26 cellular contexts compared by ENCODE assay signal in the genomic region with DNA sequence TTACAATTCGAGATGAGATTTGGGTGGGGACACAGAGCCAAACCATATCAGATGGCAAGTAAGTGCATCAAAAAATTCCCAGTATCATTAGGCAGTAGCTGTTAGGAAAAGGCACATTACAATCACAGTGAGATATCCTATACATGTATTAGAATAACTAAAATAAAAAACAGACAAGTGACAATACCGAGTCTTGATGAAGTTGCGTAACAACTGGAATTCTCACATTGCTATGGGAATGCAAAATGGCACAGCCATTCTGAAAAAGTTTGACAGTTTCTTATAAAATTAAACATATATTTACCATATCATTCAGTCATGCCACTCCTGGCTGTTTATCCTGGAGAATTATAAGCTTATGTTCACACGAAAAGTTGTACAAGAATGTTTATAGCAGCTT.
DNase-seq lines count a peak whose midpoint lies in the region; ATAC-seq, FAIRE-seq and TF ChIP-seq lines count a peak whose summit lies in the region.
"Had no signal": no experiment of that assay in that cellular context is flagged by ENCODE, and none has a peak within 500 bp of the region (broad histone marks: within the 10 kb centered on the region; RNA-seq: fewer than 3 reads in every experiment).

No MANE protein-coding gene starts in this region.

- H3K79me1 ChIP-seq in IMR-90 (ENCODE audit: low read depth in 1 of 2, low read length in 2 of 2): no peaks in the 10 kb centered on the region
- no peaks in the 10 kb centered on the region for H3K79me1 ChIP-seq in H1 (ENCODE audit: low read depth, low read length)

- H3K9me3 Mint-ChIP-seq in activated naive CD4-positive, alpha-beta T cell treated with anti-CD3 and anti-CD28 coated beads, Interleukin-2, amount 50 U/mL, for 72 hours: no peaks in the 10 kb centered on the region

- FAIRE-seq in HepG2 (lab: Jason Lieb, UNC) (no peak), H1 (lab: Jason Lieb, UNC) (no peak)
- FAIRE-seq: GM12878, GM12892, GM18507 had no signal

- CTCF ChIA-PET in HepG2 (lab: Yijun Ruan, JAX; ENCODE audit: low intra/inter-chr PET ratio, low total read pairs) (no interaction called here), IMR-90 (lab: Yijun Ruan, JAX) (interaction anchor here (0.6 kb wide), 2 partner anchors 108 to 301 kb away, joined by 3 to 4 read pairs; no protein-coding TSS in a partner anchor), H1 (lab: Charles Lee; ENCODE audit: partially characterized antibody) (no interaction called here)

- H4K20me1 ChIP-seq in HepG2 (ENCODE audit: insufficient read depth, low read length) (no peaks in the 10 kb centered on the region), IMR-90 (ENCODE audit: insufficient read depth, low read length) (no peaks in the 10 kb centered on the region), H1 (replicated peaks in 1 of 2; ENCODE audit: control insufficient read depth in 1 of 2, insufficient read depth in 2 of 2, low read length in 2 of 2) (no peaks in the 10 kb centered on the region)
- H4K20me1 ChIP-seq: BLaER1 had no signal

- no peaks in the 10 kb centered on the region for H3K27me3 ChIP-seq in HepG2 (ENCODE audit: control insufficient read depth in 1 of 2, insufficient read depth in 2 of 2, low read length in 2 of 2)
- H3K27me3 ChIP-seq in right lobe of liver: no peaks in the 10 kb centered on the region
- no peaks in the 10 kb centered on the region for H3K27me3 ChIP-seq in IMR-90 (ENCODE audit: control insufficient read depth, insufficient read depth, low read length)
- no peaks in the 10 kb centered on the region for H3K27me3 ChIP-seq in H1 (replicated peaks in 1 of 4; ENCODE audit: control insufficient read depth in 3 of 4, extremely low read depth in 1 of 4, insufficient read depth in 3 of 4, low read length in 3 of 4)
- H3K27me3 ChIP-seq: BE2C, BLaER1 had no signal

- H2BK20ac ChIP-seq in IMR-90 (ENCODE audit: low read depth, low read length) (no peak overlapping the region), H1 (ENCODE audit: low read length) (no peak overlapping the region)

- H3K27ac ChIP-seq in HepG2 (ENCODE audit: extremely low read length, insufficient read depth, low read length) (no peak overlapping the region), right lobe of liver (no peak overlapping the region), IMR-90 (ENCODE audit: insufficient read depth, low read length) (no peak overlapping the region), H1 (ENCODE audit: low read depth, low read length) (no peak overlapping the region)
- H3K27ac ChIP-seq: 22Rv1, BLaER1 had no signal

- H2BK120ac ChIP-seq in IMR-90 (ENCODE audit: low read depth, low read length) (no peak overlapping the region), H1 (replicated peaks; ENCODE audit: low read depth, low read length) (no peak overlapping the region)

- TF ChIP-seq CTCF in HepG2 (CRISPR knock-in tag; IDR thresholded peaks at IDR 0.05) (no peak), right lobe of liver (IDR thresholded peaks at IDR 0.05) (no peak), IMR-90 (conservative IDR thresholded peaks at IDR 0.05; ENCODE audit: low read depth, low read length) (no peak), H1 (IDR thresholded peaks at IDR 0.05; ENCODE audit: control extremely low read depth in 1 of 3, insufficient read depth in 1 of 3, low read depth in 1 of 3, low read length in 3 of 3) (no peak)

- 85% methylated on average over 4 of the region's 4 CpGs for WGBS in HepG2 (ENCODE audit: low lambda C conversion rate)
- 91% methylated on average over 4 of the region's 4 CpGs for whole genome bisulfite sequencing in right lobe of liver (ENCODE audit: insufficient coverage, low coverage, low lambda C conversion rate, missing lambda C conversion rate)
- no CpG with 5 or more reads among the region's 4 CpGs for WGBS in IMR-90 (ENCODE audit: extremely low coverage in 2 of 2, insufficient read length in 1 of 2), 2 experiments
- 97% methylated on average over 4 of the region's 4 CpGs; no CpG with 5 or more reads in 1 of the 2 experiments for WGBS in H1 (ENCODE audit: extremely low coverage in 1 of 2, insufficient coverage in 1 of 2, insufficient read length in 1 of 2, insufficient replicate concordance in 2 of 2, low coverage in 1 of 2, low lambda C conversion rate in 2 of 2, missing lambda C conversion rate in 1 of 2), 2 experiments

- DNase-seq in HepG2 (ENCODE audit: low spot score) (no peak), right lobe of liver (no peak), IMR-90 (no peak), H1 (ENCODE audit: low read depth in 1 of 2, low spot score in 2 of 2) (no peak), NCI-H526 (lab: John Stamatoyannopoulos, UW) (no peak)
- DNase-seq in activated naive CD4-positive, alpha-beta T cell treated with anti-CD3 and anti-CD28 coated beads, Interleukin-2, amount 50 U/mL, for 72 hours (ENCODE audit: low spot score in 2 of 2): no peak
- DNase-seq: ACHN; BE2C; C1 segment of cervical spinal cord; CD4-positive, alpha-beta memory T cell; CD4-positive, CD25-positive, alpha-beta regulatory T cell; CD8-positive, alpha-beta memory T cell; COR-L47; DMS 273 treated with DMSO at 0.1 percent for 48 hours; DMS153; DMS53; DMS79; DND-41; EL; GDM1 had no signal

- H3K18ac ChIP-seq in IMR-90 (ENCODE audit: low read depth, low read length): no peak overlapping the region
- H3K18ac ChIP-seq in H1 (ENCODE audit: extremely low read depth, low read length): no peak overlapping the region

- in situ Hi-C loops in HepG2 (cut with HindIII; ENCODE audit: extremely low pct_ligation_motif_present, low pct_unique_long_range_greater_than_20kb): no loop called here
- in situ Hi-C loops in IMR-90 (cut with MboI; ENCODE audit: low sequenced_read_pairs): no loop called here

- H2BK5ac ChIP-seq in IMR-90 (ENCODE audit: low read depth, low read length, poor library complexity, severe bottlenecking): no peak overlapping the region
- no peak overlapping the region for H2BK5ac ChIP-seq in H1 (ENCODE audit: low read depth, low read length)

- H4K91ac ChIP-seq in IMR-90 (ENCODE audit: insufficient read depth, low read depth, low read length) (no peak overlapping the region), H1 (replicated peaks; ENCODE audit: insufficient read length, low read length) (no peak overlapping the region)

- H3K23me2 ChIP-seq in H1 (ENCODE audit: low read depth, low read length): no peaks in the 10 kb centered on the region

- peaks cover 9% of the 10 kb centered on the region for H3K4me1 ChIP-seq in HepG2 (ENCODE audit: insufficient read depth, low read length)
- peaks cover 0 to 4% (median 1%) of the 10 kb centered on the region in 4 donors for H3K4me1 ChIP-seq in right lobe of liver
- no peaks in the 10 kb centered on the region; the same call in 1 of the 2 replicates for H3K4me1 ChIP-seq in IMR-90 (ENCODE audit: control insufficient read depth, insufficient read depth, low read length)
- H3K4me1 ChIP-seq in H1 (replicated peaks in 1 of 4; ENCODE audit: control insufficient read depth in 3 of 4, insufficient read depth in 4 of 4, low read length in 3 of 4): no peaks in the 10 kb centered on the region
- H3K4me1 ChIP-seq: BE2C had no signal

- no peak overlapping the region for H2AK5ac ChIP-seq in IMR-90 (ENCODE audit: low read depth, low read length)
- H2AK5ac ChIP-seq in H1 (ENCODE audit: low read depth, low read length): no peak overlapping the region

- H4K5ac ChIP-seq in IMR-90 (ENCODE audit: low read depth, low read length) (no peak overlapping the region), H1 (ENCODE audit: insufficient read length, low read depth, low read length) (no peak overlapping the region)

- H3K4ac ChIP-seq in IMR-90 (ENCODE audit: low read depth, low read length) (no peak overlapping the region), H1 (replicated peaks; ENCODE audit: insufficient read length, low read depth, low read length) (no peak overlapping the region)

- no peak overlapping the region for H3K23ac ChIP-seq in IMR-90 (ENCODE audit: low read depth, low read length)
- H3K23ac ChIP-seq in H1 (ENCODE audit: insufficient read length): no peak overlapping the region

- intact Hi-C loops in HepG2 (cut with micrococcal nuclease; ENCODE audit: unreplicated experiment) (no loop called here), right lobe of liver (cut with DNase I) (no loop called here), IMR-90 (cut with micrococcal nuclease) (no loop called here)

- H3K9me3 ChIP-seq in HepG2 (ENCODE audit: low read length) (no peaks in the 10 kb centered on the region), right lobe of liver (no peaks in the 10 kb centered on the region), IMR-90 (ENCODE audit: control insufficient read depth, insufficient read depth, low read length) (no peaks in the 10 kb centered on the region), H1 (ENCODE audit: insufficient read depth in 2 of 2, low read depth in 1 of 2, low read length in 1 of 2) (no peaks in the 10 kb centered on the region)
- H3K9me3 ChIP-seq: BE2C had no signal

- no peak overlapping the region for H2BK12ac ChIP-seq in H1 (ENCODE audit: low read depth, low read length)

- ATAC-seq in HepG2: no peak
- no peak for ATAC-seq in right lobe of liver
- no peak for ATAC-seq in IMR-90 (ENCODE audit: low read depth)
- no peak for ATAC-seq in activated naive CD4-positive, alpha-beta T cell treated with anti-CD3 and anti-CD28 coated beads, Interleukin-2, amount 50 U/mL, for 72 hours
- ATAC-seq: GM12878 had no signal

- H3K79me2 ChIP-seq in HepG2 (ENCODE audit: insufficient read depth, low read length): no peaks in the 10 kb centered on the region
- H3K79me2 ChIP-seq in H1 (ENCODE audit: control insufficient read depth in 1 of 2, insufficient read depth in 2 of 2, low read length in 2 of 2): no peaks in the 10 kb centered on the region

- no peak overlapping the region for H2BK15ac ChIP-seq in IMR-90 (ENCODE audit: low read depth, low read length)
- no peak overlapping the region for H2BK15ac ChIP-seq in H1 (ENCODE audit: low read length)

- H3K36me3 ChIP-seq in HepG2 (replicated peaks in 1 of 2; ENCODE audit: control insufficient read depth in 1 of 2, insufficient read depth in 2 of 2, low read length in 2 of 2) (no peaks in the 10 kb centered on the region), right lobe of liver (no peaks in the 10 kb centered on the region), IMR-90 (ENCODE audit: control insufficient read depth, insufficient read depth, low read length) (no peaks in the 10 kb centered on the region), H1 (ENCODE audit: control insufficient read depth in 2 of 4, insufficient read depth in 4 of 4, low read length in 3 of 4) (no peaks in the 10 kb centered on the region)
- H3K36me3 ChIP-seq: BE2C, BLaER1 had no signal

- no peak overlapping the region for H3K4me2 ChIP-seq in HepG2 (ENCODE audit: low read depth, low read length)
- no peak overlapping the region for H3K4me2 ChIP-seq in IMR-90 (ENCODE audit: low read depth, low read length)
- H3K4me2 ChIP-seq in H1 (ENCODE audit: insufficient read depth in 1 of 2, low read depth in 2 of 2, low read length in 2 of 2): no peak overlapping the region
- H3K4me2 ChIP-seq: BLaER1 had no signal

- H3K36me3 Mint-ChIP-seq in activated naive CD4-positive, alpha-beta T cell treated with anti-CD3 and anti-CD28 coated beads, Interleukin-2, amount 50 U/mL, for 72 hours: no peaks in the 10 kb centered on the region
- H3K36me3 Mint-ChIP-seq: CD14-positive monocyte; CD4-positive, alpha-beta memory T cell; CD4-positive, CD25-positive, alpha-beta regulatory T cell; CD8-positive, alpha-beta memory T cell had no signal

- no peak for TF ChIP-seq RAD21 in HepG2 (CRISPR knock-in tag; IDR thresholded peaks at IDR 0.05)
- TF ChIP-seq RAD21 in IMR-90 (IDR thresholded peaks at IDR 0.05; ENCODE audit: low read length): no peak
- no peak for TF ChIP-seq RAD21 in H1 (IDR thresholded peaks at IDR 0.05 in 1 of 2, conservative IDR thresholded peaks at IDR 0.05 in 1 of 2; ENCODE audit: low read depth in 2 of 2, low read length in 2 of 2)

- no peak overlapping the region for H4K8ac ChIP-seq in IMR-90 (ENCODE audit: low read depth in 2 of 2, low read length in 2 of 2)
- no peak overlapping the region for H4K8ac ChIP-seq in H1 (ENCODE audit: extremely low read depth, insufficient read depth, low read length)

- no peak overlapping the region for H3K27ac Mint-ChIP-seq in activated naive CD4-positive, alpha-beta T cell treated with anti-CD3 and anti-CD28 coated beads, Interleukin-2, amount 50 U/mL, for 72 hours
- H3K27ac Mint-ChIP-seq: CD4-positive, alpha-beta memory T cell; CD4-positive, CD25-positive, alpha-beta regulatory T cell; CD8-positive, alpha-beta memory T cell had no signal

- no peaks in the 10 kb centered on the region for H3K9me1 ChIP-seq in IMR-90 (ENCODE audit: insufficient read depth, low read length)

- H3K14ac ChIP-seq in IMR-90 (replicated peaks; ENCODE audit: low read depth, low read length) (no peak overlapping the region), H1 (ENCODE audit: insufficient read length) (no peak overlapping the region)

- dilution Hi-C loops in IMR-90 (cut with HindIII; ENCODE audit: low sequenced_read_pairs, unreplicated experiment): no loop called here

- H2AFZ ChIP-seq in HepG2 (ENCODE audit: low read length) (no peak overlapping the region), IMR-90 (replicated peaks; ENCODE audit: low read length, poor library complexity) (no peak overlapping the region), H1 (ENCODE audit: low read length) (no peak overlapping the region)

- TF ChIP-seq EP300 in HepG2 (IDR thresholded peaks at IDR 0.05; ENCODE audit: low read depth in 2 of 2, low read length in 2 of 2): no peak
- TF ChIP-seq EP300 in HepG2 (CRISPR knock-in tag; IDR thresholded peaks at IDR 0.05; ENCODE audit: borderline replicate concordance): no peak
- TF ChIP-seq EP300 in H1 (IDR thresholded peaks at IDR 0.05; ENCODE audit: borderline replicate concordance in 1 of 2, low read depth in 2 of 2, low read length in 2 of 2): no peak

- H3K4me3 ChIP-seq in HepG2 (replicated peaks in 1 of 3; ENCODE audit: insufficient read depth in 1 of 3, low read depth in 2 of 3, low read length in 3 of 3) (no peak overlapping the region), right lobe of liver (no peak overlapping the region), IMR-90 (ENCODE audit: insufficient read depth, low read depth, low read length) (no peak overlapping the region), H1 (ENCODE audit: extremely low read depth in 1 of 4, insufficient read depth in 2 of 4, low read depth in 3 of 4, low read length in 4 of 4) (no peak overlapping the region)
- H3K4me3 ChIP-seq: BLaER1, GM12878 had no signal

- no peak overlapping the region for H3K9ac ChIP-seq in HepG2 (ENCODE audit: insufficient read depth, low read depth, low read length)
- H3K9ac ChIP-seq in IMR-90 (ENCODE audit: low read depth, low read length): no peak overlapping the region
- H3K9ac ChIP-seq in H1 (replicated peaks in 1 of 4; ENCODE audit: extremely low read depth in 1 of 4, low read depth in 3 of 4, low read length in 3 of 4): no peak overlapping the region
- H3K9ac ChIP-seq: BLaER1 had no signal

- POLR2A ChIA-PET in HepG2 (lab: Yijun Ruan, JAX) (no interaction called here), IMR-90 (lab: Charles Lee; ENCODE audit: unreplicated experiment) (no interaction called here), H1 (lab: Charles Lee; ENCODE audit: partially characterized antibody) (no interaction called here)

- BruUV-seq in HepG2 (replicated peaks; lab: Mats Ljungman, UMichigan) (no TSS peak), IMR-90 (replicated peaks; lab: Mats Ljungman, UMichigan) (no TSS peak)

- H3K56ac ChIP-seq in IMR-90 (ENCODE audit: extremely low read depth, insufficient read depth, low read length): no peak overlapping the region
- no peak overlapping the region for H3K56ac ChIP-seq in H1 (replicated peaks; ENCODE audit: insufficient read length, low read depth, low read length)

- H2AK9ac ChIP-seq in IMR-90 (replicated peaks; ENCODE audit: low read depth, low read length, poor library complexity): no peak overlapping the region

- TF ChIP-seq POLR2A in HepG2 (IDR thresholded peaks at IDR 0.05; ENCODE audit: insufficient read depth in 1 of 2, low read depth in 2 of 2, low read length in 2 of 2) (no peak), right lobe of liver (IDR thresholded peaks at IDR 0.05) (no peak), IMR-90 (IDR thresholded peaks at IDR 0.05; ENCODE audit: low read depth, low read length) (no peak), H1 (IDR thresholded peaks at IDR 0.05; ENCODE audit: control extremely low read depth in 1 of 2, low read depth in 2 of 2, low read length in 2 of 2) (no peak)
